1 cellular context compared by ENCODE assay signal in the genomic region with DNA sequence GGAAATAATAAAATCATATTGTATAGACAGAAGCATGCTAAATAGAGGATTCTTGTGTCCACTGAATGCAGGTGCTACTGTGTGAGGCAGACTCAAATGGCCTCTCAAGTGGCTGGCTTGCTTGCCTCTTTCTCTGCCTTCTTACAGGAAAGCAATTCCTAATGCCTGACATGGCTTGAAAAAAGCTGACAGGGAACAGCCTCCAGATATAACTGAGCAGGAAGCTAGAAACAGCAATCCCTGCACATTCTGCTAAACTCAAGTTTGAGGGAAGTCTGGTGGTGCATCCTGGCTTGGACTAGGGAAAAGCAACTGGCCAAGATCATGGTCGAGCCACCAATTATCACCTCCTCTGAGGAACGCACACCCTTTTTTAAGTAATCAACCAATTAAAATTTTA.
TF ChIP-seq lines count a peak whose summit lies in the region.

No MANE protein-coding gene starts in this region.

TF ChIP-seq in SK-N-SH treated with all-trans-retinoic acid at 6 μM for 48 hours, 23 proteins besides CTCF, POLR2A, EP300 and RAD21 (continued from another document):
- TF ChIP-seq, protein P1, sequence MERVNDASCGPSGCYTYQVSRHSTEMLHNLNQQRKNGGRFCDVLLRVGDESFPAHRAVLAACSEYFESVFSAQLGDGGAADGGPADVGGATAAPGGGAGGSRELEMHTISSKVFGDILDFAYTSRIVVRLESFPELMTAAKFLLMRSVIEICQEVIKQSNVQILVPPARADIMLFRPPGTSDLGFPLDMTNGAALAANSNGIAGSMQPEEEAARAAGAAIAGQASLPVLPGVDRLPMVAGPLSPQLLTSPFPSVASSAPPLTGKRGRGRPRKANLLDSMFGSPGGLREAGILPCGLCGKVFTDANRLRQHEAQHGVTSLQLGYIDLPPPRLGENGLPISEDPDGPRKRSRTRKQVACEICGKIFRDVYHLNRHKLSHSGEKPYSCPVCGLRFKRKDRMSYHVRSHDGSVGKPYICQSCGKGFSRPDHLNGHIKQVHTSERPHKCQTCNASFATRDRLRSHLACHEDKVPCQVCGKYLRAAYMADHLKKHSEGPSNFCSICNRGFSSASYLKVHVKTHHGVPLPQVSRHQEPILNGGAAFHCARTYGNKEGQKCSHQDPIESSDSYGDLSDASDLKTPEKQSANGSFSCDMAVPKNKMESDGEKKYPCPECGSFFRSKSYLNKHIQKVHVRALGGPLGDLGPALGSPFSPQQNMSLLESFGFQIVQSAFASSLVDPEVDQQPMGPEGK (CRISPR knock-in tag; IDR thresholded peaks at IDR 0.05; ENCODE audit: borderline replicate concordance) = no peak
- TF ChIP-seq BACH2 (CRISPR knock-in tag; IDR thresholded peaks at IDR 0.05; ENCODE audit: borderline replicate concordance) (no peak), CSRNP3 (CRISPR knock-in tag; IDR thresholded peaks at IDR 0.05) (no peak), ZNF565 (CRISPR knock-in tag; conservative IDR thresholded peaks at IDR 0.05; ENCODE audit: low read depth) (no peak), OSR1 (CRISPR knock-in tag; IDR thresholded peaks at IDR 0.05) (no peak), RARB (CRISPR knock-in tag; IDR thresholded peaks at IDR 0.05) (no peak), CREB5 (CRISPR knock-in tag; IDR thresholded peaks at IDR 0.05; ENCODE audit: low read depth) (no peak), ZFP3 (CRISPR knock-in tag; IDR thresholded peaks at IDR 0.05) (no peak), ZNF70 (CRISPR knock-in tag; IDR thresholded peaks at IDR 0.05) (no peak), ZNF8 (CRISPR knock-in tag; IDR thresholded peaks at IDR 0.05) (no peak)
- TF ChIP-seq, protein P2, sequence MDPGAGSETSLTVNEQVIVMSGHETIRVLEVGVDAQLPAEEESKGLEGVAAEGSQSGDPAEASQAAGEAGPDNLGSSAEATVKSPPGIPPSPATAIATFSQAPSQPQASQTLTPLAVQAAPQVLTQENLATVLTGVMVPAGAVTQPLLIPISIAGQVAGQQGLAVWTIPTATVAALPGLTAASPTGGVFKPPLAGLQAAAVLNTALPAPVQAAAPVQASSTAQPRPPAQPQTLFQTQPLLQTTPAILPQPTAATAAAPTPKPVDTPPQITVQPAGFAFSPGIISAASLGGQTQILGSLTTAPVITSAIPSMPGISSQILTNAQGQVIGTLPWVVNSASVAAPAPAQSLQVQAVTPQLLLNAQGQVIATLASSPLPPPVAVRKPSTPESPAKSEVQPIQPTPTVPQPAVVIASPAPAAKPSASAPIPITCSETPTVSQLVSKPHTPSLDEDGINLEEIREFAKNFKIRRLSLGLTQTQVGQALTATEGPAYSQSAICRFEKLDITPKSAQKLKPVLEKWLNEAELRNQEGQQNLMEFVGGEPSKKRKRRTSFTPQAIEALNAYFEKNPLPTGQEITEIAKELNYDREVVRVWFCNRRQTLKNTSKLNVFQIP (CRISPR knock-in tag; IDR thresholded peaks at IDR 0.05; ENCODE audit: borderline replicate concordance, low read depth) = no peak
